ENCODE assay signal across 1 cellular context in the genomic region with DNA sequence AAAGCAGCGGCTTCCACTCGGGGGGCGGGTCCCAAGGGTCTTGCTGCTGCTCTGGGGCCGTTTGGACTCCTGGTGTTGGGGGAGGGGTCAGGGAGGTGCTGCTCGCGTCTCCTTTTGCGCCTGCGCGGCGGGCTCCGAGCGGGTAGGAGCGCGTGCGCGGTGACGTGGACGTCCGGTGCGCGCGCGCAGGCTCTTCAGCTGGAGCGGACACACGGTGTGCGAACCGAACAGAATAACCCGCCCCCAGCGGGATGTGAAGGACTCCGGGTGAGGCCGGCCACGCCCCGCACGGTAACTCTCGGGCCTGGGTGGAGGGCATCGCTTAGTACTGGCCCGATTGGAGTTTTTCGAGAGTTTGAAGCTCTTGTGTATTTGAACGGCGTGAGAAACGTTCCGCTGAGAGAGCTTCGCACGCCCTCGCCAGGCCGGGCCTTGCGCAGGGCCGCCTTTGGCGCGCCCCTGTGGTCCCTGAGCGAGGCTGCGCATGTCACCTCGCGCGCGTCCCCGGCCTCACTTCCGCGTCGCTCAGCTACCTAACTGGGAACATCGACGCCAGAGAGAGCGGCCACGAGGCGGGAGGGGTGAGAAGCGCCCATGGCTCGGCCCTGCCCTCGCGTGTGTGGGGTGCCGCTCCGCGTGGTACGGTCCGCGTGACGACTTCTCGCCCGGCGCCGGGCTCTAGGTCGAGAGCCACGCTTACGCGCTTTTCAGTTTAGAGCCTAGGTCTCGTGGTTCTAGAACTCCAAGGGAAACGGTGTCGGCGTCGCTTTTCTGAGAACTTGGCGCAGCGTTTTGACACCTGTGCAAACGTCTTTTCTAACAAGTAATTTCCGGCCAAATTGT.
TF ChIP-seq lines count a peak whose summit lies in the region.

A gene (plus strand): TSS at position 171 of the 843 bp plus-strand sequence.

TF ChIP-seq in HCT116, 20 proteins besides CTCF, POLR2A, EP300 and RAD21 (continued from another document):
- TF ChIP-seq, protein P1, sequence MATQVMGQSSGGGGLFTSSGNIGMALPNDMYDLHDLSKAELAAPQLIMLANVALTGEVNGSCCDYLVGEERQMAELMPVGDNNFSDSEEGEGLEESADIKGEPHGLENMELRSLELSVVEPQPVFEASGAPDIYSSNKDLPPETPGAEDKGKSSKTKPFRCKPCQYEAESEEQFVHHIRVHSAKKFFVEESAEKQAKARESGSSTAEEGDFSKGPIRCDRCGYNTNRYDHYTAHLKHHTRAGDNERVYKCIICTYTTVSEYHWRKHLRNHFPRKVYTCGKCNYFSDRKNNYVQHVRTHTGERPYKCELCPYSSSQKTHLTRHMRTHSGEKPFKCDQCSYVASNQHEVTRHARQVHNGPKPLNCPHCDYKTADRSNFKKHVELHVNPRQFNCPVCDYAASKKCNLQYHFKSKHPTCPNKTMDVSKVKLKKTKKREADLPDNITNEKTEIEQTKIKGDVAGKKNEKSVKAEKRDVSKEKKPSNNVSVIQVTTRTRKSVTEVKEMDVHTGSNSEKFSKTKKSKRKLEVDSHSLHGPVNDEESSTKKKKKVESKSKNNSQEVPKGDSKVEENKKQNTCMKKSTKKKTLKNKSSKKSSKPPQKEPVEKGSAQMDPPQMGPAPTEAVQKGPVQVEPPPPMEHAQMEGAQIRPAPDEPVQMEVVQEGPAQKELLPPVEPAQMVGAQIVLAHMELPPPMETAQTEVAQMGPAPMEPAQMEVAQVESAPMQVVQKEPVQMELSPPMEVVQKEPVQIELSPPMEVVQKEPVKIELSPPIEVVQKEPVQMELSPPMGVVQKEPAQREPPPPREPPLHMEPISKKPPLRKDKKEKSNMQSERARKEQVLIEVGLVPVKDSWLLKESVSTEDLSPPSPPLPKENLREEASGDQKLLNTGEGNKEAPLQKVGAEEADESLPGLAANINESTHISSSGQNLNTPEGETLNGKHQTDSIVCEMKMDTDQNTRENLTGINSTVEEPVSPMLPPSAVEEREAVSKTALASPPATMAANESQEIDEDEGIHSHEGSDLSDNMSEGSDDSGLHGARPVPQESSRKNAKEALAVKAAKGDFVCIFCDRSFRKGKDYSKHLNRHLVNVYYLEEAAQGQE (IDR thresholded peaks at IDR 0.05; ENCODE audit: low read depth): no peak
- TF ChIP-seq TCF7L2 (IDR thresholded peaks at IDR 0.05; ENCODE audit: borderline replicate concordance, extremely low read depth, insufficient read depth, insufficient read length) (no peak), EGR1 (IDR thresholded peaks at IDR 0.05; ENCODE audit: low read depth) (no peak), SIN3A (IDR thresholded peaks at IDR 0.05; ENCODE audit: low read depth) (no peak), CBX3 (IDR thresholded peaks at IDR 0.05; ENCODE audit: low read depth) (peak; percentile 94), EZH2phosphoT487 (IDR thresholded peaks at IDR 0.05; ENCODE audit: borderline replicate concordance) (no peak), FOSL1 (IDR thresholded peaks at IDR 0.05; ENCODE audit: low read depth) (no peak), POLR2AphosphoS5 (IDR thresholded peaks at IDR 0.05; ENCODE audit: low read depth, low read length) (peak; percentile 72), SRF (IDR thresholded peaks at IDR 0.05; ENCODE audit: low read depth) (no peak), ELF1 (IDR thresholded peaks at IDR 0.05; ENCODE audit: borderline replicate concordance, low read depth) (peak; percentile 68), JUND (IDR thresholded peaks at IDR 0.05) (no peak), ZNF274 (IDR thresholded peaks at IDR 0.05; ENCODE audit: low read depth, low read length) (no peak), SP1 (IDR thresholded peaks at IDR 0.05; ENCODE audit: low read depth) (no peak), CEBPB (IDR thresholded peaks at IDR 0.05; ENCODE audit: low read depth) (no peak), EZH2 (IDR thresholded peaks at IDR 0.05) (no peak)
- TF ChIP-seq, protein P2, sequence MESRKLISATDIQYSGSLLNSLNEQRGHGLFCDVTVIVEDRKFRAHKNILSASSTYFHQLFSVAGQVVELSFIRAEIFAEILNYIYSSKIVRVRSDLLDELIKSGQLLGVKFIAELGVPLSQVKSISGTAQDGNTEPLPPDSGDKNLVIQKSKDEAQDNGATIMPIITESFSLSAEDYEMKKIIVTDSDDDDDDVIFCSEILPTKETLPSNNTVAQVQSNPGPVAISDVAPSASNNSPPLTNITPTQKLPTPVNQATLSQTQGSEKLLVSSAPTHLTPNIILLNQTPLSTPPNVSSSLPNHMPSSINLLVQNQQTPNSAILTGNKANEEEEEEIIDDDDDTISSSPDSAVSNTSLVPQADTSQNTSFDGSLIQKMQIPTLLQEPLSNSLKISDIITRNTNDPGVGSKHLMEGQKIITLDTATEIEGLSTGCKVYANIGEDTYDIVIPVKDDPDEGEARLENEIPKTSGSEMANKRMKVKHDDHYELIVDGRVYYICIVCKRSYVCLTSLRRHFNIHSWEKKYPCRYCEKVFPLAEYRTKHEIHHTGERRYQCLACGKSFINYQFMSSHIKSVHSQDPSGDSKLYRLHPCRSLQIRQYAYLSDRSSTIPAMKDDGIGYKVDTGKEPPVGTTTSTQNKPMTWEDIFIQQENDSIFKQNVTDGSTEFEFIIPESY (IDR thresholded peaks at IDR 0.05; ENCODE audit: extremely low read depth, insufficient replicate concordance, low read length): no peak
- TF ChIP-seq, protein P3, sequence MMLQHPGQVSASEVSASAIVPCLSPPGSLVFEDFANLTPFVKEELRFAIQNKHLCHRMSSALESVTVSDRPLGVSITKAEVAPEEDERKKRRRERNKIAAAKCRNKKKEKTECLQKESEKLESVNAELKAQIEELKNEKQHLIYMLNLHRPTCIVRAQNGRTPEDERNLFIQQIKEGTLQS (IDR thresholded peaks at IDR 0.05): no peak
- TF ChIP-seq, protein P4, sequence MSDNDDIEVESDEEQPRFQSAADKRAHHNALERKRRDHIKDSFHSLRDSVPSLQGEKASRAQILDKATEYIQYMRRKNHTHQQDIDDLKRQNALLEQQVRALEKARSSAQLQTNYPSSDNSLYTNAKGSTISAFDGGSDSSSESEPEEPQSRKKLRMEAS (IDR thresholded peaks at IDR 0.05): peak; percentile 99
TF ChIP-seq in HCT116: peak in this region for 5.
